ENCODE assay signal across 20 cellular contexts in the genomic region with DNA sequence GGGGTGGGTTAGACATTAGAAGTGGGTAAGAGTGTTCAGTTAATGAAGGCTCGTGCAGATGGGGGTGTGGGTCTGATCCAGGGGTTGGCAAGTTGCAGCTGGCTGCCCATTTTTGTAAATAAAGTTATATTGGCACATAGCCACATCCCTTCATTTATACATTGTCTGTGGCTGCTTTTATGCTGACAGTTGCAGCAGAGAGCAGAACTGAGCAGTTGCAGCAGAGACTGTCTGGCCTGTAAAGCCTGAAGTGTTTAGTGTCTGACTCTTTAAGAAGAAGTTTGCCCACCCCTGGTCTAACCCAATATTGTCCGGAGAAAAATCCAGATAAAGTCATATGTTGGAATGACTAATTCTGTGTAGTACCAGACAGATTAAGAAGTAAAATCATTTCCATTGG. TPM values are rescaled to one million over a fixed set of nuclear protein-coding genes. Genes with fewer than 3 reads are reported as not detected.
DNase-seq lines count a peak whose midpoint lies in the region; ATAC-seq and TF ChIP-seq lines count a peak whose summit lies in the region.
"Had no signal": no experiment of that assay in that cellular context is flagged by ENCODE, and none has a peak within 500 bp of the region (broad histone marks: within the 10 kb centered on the region; RNA-seq: fewer than 3 reads in every experiment).

No MANE protein-coding gene starts in this region.

- no peak for TF ChIP-seq CTCF in neural progenitor cell (IDR thresholded peaks at IDR 0.05)
- no peak for TF ChIP-seq CTCF in mammary epithelial cell (conservative IDR thresholded peaks at IDR 0.05 in 1 of 2, IDR thresholded peaks at IDR 0.05 in 1 of 2; ENCODE audit: extremely low read depth in 1 of 2, insufficient read depth in 1 of 2, low read depth in 1 of 2, low read length in 2 of 2)

- H3F3A ChIP-seq in neural progenitor cell (ENCODE audit: low read depth) = no peaks in the 10 kb centered on the region

- no peaks in the 10 kb centered on the region for H3K79me2 ChIP-seq in neural progenitor cell (ENCODE audit: low read depth)
- H3K79me2 ChIP-seq in mammary epithelial cell (ENCODE audit: insufficient read depth, low read length) = peaks cover 42% of the 10 kb centered on the region

- dilution Hi-C loops in mammary epithelial cell (cut with HindIII; ENCODE audit: low sequenced_read_pairs) = no loop called here

- H3K27ac Mint-ChIP-seq in activated CD4-positive, alpha-beta memory T cell treated with anti-CD3 and anti-CD28 coated beads for 36 hours = peak overlapping the region; percentile 70
- H3K27ac Mint-ChIP-seq in activated CD4-positive, alpha-beta memory T cell treated with anti-CD3 and anti-CD28 coated beads, Interleukin-2, amount 10 ng/mL, durations not matched to agents 7 days and 5 days = no peak overlapping the region
- H3K27ac Mint-ChIP-seq in neural progenitor cell = no peak overlapping the region

- no peaks in the 10 kb centered on the region for H3K27me3 Mint-ChIP-seq in activated CD4-positive, alpha-beta memory T cell treated with anti-CD3 and anti-CD28 coated beads for 36 hours
- H3K27me3 Mint-ChIP-seq in activated CD4-positive, alpha-beta memory T cell treated with anti-CD3 and anti-CD28 coated beads, Interleukin-2, amount 10 ng/mL, durations not matched to agents 7 days and 5 days = no peaks in the 10 kb centered on the region
- H3K27me3 Mint-ChIP-seq in neural progenitor cell (ENCODE audit: insufficient read depth, low read depth) = peaks cover 2% of the 10 kb centered on the region
- H3K27me3 Mint-ChIP-seq: CD8-positive, alpha-beta memory T cell had no signal

- H4K20me1 ChIP-seq in neural progenitor cell (ENCODE audit: low read depth) = peaks cover 2% of the 10 kb centered on the region
- no peaks in the 10 kb centered on the region for H4K20me1 ChIP-seq in mammary epithelial cell (ENCODE audit: insufficient read depth, low read length)

- H2AFZ ChIP-seq in neural progenitor cell (replicated peaks) = no peak overlapping the region
- H2AFZ ChIP-seq in mammary epithelial cell (ENCODE audit: low read depth, low read length) = no peak overlapping the region
- H2AFZ ChIP-seq: GM23248 had no signal

- peaks cover 32% of the 10 kb centered on the region for H3K36me3 Mint-ChIP-seq in activated CD4-positive, alpha-beta memory T cell treated with anti-CD3 and anti-CD28 coated beads for 36 hours
- H3K36me3 Mint-ChIP-seq in activated CD4-positive, alpha-beta memory T cell treated with anti-CD3 and anti-CD28 coated beads, Interleukin-2, amount 10 ng/mL, durations not matched to agents 7 days and 5 days (ENCODE audit: low read depth) = peaks cover 55% of the 10 kb centered on the region
- peaks cover 23% of the 10 kb centered on the region for H3K36me3 Mint-ChIP-seq in neural progenitor cell

- POLR2A ChIA-PET in activated CD4-positive, alpha-beta memory T cell treated with anti-CD3 and anti-CD28 coated beads for 36 hours (lab: Charles Lee) = no interaction called here
- POLR2A ChIA-PET in activated CD4-positive, alpha-beta memory T cell treated with anti-CD3 and anti-CD28 coated beads, Interleukin-2, amount 10 ng/mL, durations not matched to agents 7 days and 5 days (lab: Charles Lee) = interaction anchor here (0.8 to 1.0 kb wide), 2 partner anchors 63 to 65 kb away, joined by 3 read pairs; no protein-coding TSS in a partner anchor

- in situ Hi-C loops in mammary epithelial cell (cut with MboI; ENCODE audit: low sequenced_read_pairs in 2 of 2) = no loop called here

- H3K4me2 ChIP-seq in neural progenitor cell = no peak overlapping the region
- no peak overlapping the region for H3K4me2 ChIP-seq in mammary epithelial cell (ENCODE audit: insufficient read depth, low read depth, low read length)

- H3K36me3 ChIP-seq in adipocyte (ENCODE audit: control insufficient read depth, insufficient read depth, low read length, severe bottlenecking) = peaks cover 72% of the 10 kb centered on the region
- no peaks in the 10 kb centered on the region for H3K36me3 ChIP-seq in neural progenitor cell
- peaks cover 23% of the 10 kb centered on the region for H3K36me3 ChIP-seq in mammary epithelial cell (ENCODE audit: insufficient read depth, low read length)

- CTCF ChIA-PET in activated CD4-positive, alpha-beta memory T cell treated with anti-CD3 and anti-CD28 coated beads for 36 hours (lab: Charles Lee) = interaction anchor here (1.0 to 3.6 kb wide), 3 partner anchors 37 to 64 kb away, joined by 3 to 11 read pairs (median 4); a partner anchor contains a TSS
- CTCF ChIA-PET in activated CD4-positive, alpha-beta memory T cell treated with anti-CD3 and anti-CD28 coated beads, Interleukin-2, amount 10 ng/mL, durations not matched to agents 7 days and 5 days (lab: Charles Lee) = interaction anchor here (1.0 kb wide), 1 partner anchor 15 kb away, joined by 4 read pairs; no protein-coding TSS in a partner anchor
- CTCF ChIA-PET in mammary epithelial cell (lab: Charles Lee; ENCODE audit: low non-redundant PET) = no interaction called here

- no TSS peak for BruUV-seq in mammary epithelial cell (replicated peaks; lab: Mats Ljungman, UMichigan)

- H3K4me3 ChIP-seq in adipocyte (ENCODE audit: low read length) (no peak overlapping the region), neural progenitor cell (no peak overlapping the region), mammary epithelial cell (replicated peaks in 1 of 3; ENCODE audit: insufficient read depth in 1 of 3, low read depth in 2 of 3, low read length in 3 of 3) (no peak overlapping the region)
- H3K4me3 ChIP-seq: GM23248 had no signal

- no peak overlapping the region for H3K4me3 Mint-ChIP-seq in activated CD4-positive, alpha-beta memory T cell treated with anti-CD3 and anti-CD28 coated beads for 36 hours
- H3K4me3 Mint-ChIP-seq in activated CD4-positive, alpha-beta memory T cell treated with anti-CD3 and anti-CD28 coated beads, Interleukin-2, amount 10 ng/mL, durations not matched to agents 7 days and 5 days = no peak overlapping the region
- H3K4me3 Mint-ChIP-seq in neural progenitor cell = no peak overlapping the region
- H3K4me3 Mint-ChIP-seq: CD8-positive, alpha-beta memory T cell had no signal

- H3K27me3 ChIP-seq in adipocyte (replicated peaks; ENCODE audit: control insufficient read depth, insufficient read depth, low read length) = no peaks in the 10 kb centered on the region
- no peaks in the 10 kb centered on the region for H3K27me3 ChIP-seq in neural progenitor cell
- H3K27me3 ChIP-seq in mammary epithelial cell (ENCODE audit: insufficient read depth, low read length) = no peaks in the 10 kb centered on the region
- H3K27me3 ChIP-seq: BE2C had no signal

- WGBS in mammary epithelial cell (ENCODE audit: low coverage, missing lambda C conversion rate) = 50% methylated on average over 2 of the region's 2 CpGs

- H3K27ac ChIP-seq in neural progenitor cell (no peak overlapping the region), mammary epithelial cell (ENCODE audit: insufficient read depth, low read depth, low read length) (no peak overlapping the region)
- H3K27ac ChIP-seq: GM23248 had no signal

- no peaks in the 10 kb centered on the region for H3K9me3 ChIP-seq in adipocyte (ENCODE audit: control insufficient read depth, low read length)
- no peaks in the 10 kb centered on the region for H3K9me3 ChIP-seq in neural progenitor cell (ENCODE audit: low read depth)
- no peaks in the 10 kb centered on the region for H3K9me3 ChIP-seq in mammary epithelial cell (replicated peaks; ENCODE audit: insufficient read depth, low read length)
- H3K9me3 ChIP-seq: BE2C had no signal

- H3K9me3 Mint-ChIP-seq in activated CD4-positive, alpha-beta memory T cell treated with anti-CD3 and anti-CD28 coated beads for 36 hours = no peaks in the 10 kb centered on the region
- H3K9me3 Mint-ChIP-seq in activated CD4-positive, alpha-beta memory T cell treated with anti-CD3 and anti-CD28 coated beads, Interleukin-2, amount 10 ng/mL, durations not matched to agents 7 days and 5 days = no peaks in the 10 kb centered on the region
- H3K9me3 Mint-ChIP-seq in neural progenitor cell = no peaks in the 10 kb centered on the region
- H3K9me3 Mint-ChIP-seq: CD8-positive, alpha-beta memory T cell had no signal

- H3K9ac ChIP-seq in adipocyte (ENCODE audit: low read length) = no peak overlapping the region
- peak overlapping the region; percentile 37 for H3K9ac ChIP-seq in neural progenitor cell
- no peak overlapping the region for H3K9ac ChIP-seq in mammary epithelial cell (ENCODE audit: insufficient read depth, low read length)
- H3K9ac ChIP-seq: GM23248 had no signal

- no peak for DNase-seq in activated CD4-positive, alpha-beta memory T cell treated with anti-CD3 and anti-CD28 coated beads for 36 hours
- DNase-seq in activated CD4-positive, alpha-beta memory T cell treated with anti-CD3 and anti-CD28 coated beads, Interleukin-2, amount 10 ng/mL, durations not matched to agents 7 days and 5 days = no peak
- peak; percentile 37 for DNase-seq in NCI-H1105 treated with DMSO at 0.1 percent for 48 hours (lab: John Stamatoyannopoulos, UW)
- peak; percentile 9 for DNase-seq in adipocyte (ENCODE audit: low read depth)
- no peak for DNase-seq in neural progenitor cell (ENCODE audit: low spot score)
- no peak for DNase-seq in mammary epithelial cell
- DNase-seq: 8988T; BE2C; CD8-positive, alpha-beta memory T cell; DMS79; GM23248; HCEC 1CT; KBM-7; NCI-H146; NCI-H2081 treated with DMSO at 0.1 percent for 48 hours; NCI-H510A treated with DMSO at 0.1 percent for 48 hours; NCI-H82; Right ventricle myocardium superior had no signal

- peaks cover 45% of the 10 kb centered on the region for H3K4me1 Mint-ChIP-seq in activated CD4-positive, alpha-beta memory T cell treated with anti-CD3 and anti-CD28 coated beads for 36 hours (ENCODE audit: low read depth)
- peaks cover 44% of the 10 kb centered on the region for H3K4me1 Mint-ChIP-seq in activated CD4-positive, alpha-beta memory T cell treated with anti-CD3 and anti-CD28 coated beads, Interleukin-2, amount 10 ng/mL, durations not matched to agents 7 days and 5 days
- H3K4me1 Mint-ChIP-seq in neural progenitor cell = peaks cover 5% of the 10 kb centered on the region

- peaks cover 2% of the 10 kb centered on the region for H3K4me1 ChIP-seq in adipocyte (ENCODE audit: control insufficient read depth, insufficient read depth, low read length)
- H3K4me1 ChIP-seq in neural progenitor cell = peaks cover 2% of the 10 kb centered on the region
- no peaks in the 10 kb centered on the region for H3K4me1 ChIP-seq in mammary epithelial cell (ENCODE audit: insufficient read depth, low read length)
- H3K4me1 ChIP-seq: BE2C had no signal

- intact Hi-C loops in activated CD4-positive, alpha-beta memory T cell treated with anti-CD3 and anti-CD28 coated beads for 36 hours (cut with micrococcal nuclease) = no loop called here
- intact Hi-C loops in mammary epithelial cell (cut with micrococcal nuclease) = no loop called here

- no peak for ATAC-seq in HG02588 (IDR thresholded peaks at IDR 0.05; ENCODE audit: unreplicated experiment)
- no peak for ATAC-seq in GM21360 (IDR thresholded peaks at IDR 0.05; ENCODE audit: unreplicated experiment)

RNA-seq across cellular contexts. Expression of a gene that starts 38.2 kb away (rescaled TPM):
- total RNA-seq in activated CD4-positive, alpha-beta memory T cell treated with anti-CD3 and anti-CD28 coated beads for 36 hours = 100 to 1,000 TPM; 112 to 113 TPM
- total RNA-seq in activated CD4-positive, alpha-beta memory T cell treated with anti-CD3 and anti-CD28 coated beads, Interleukin-2, amount 10 ng/mL, durations not matched to agents 7 days and 5 days = 10 to 100 TPM; 73.8 to 83.7 TPM
- 142 and 182 TPM in 2 replicates for total RNA-seq in neural progenitor cell (ENCODE audit: low replicate concordance)
- 100 to 1,000 TPM in 1 of 2 donors, 10 to 100 TPM in 1; 77.8 to 151 TPM for total RNA-seq in mammary epithelial cell
- polyA plus RNA-seq in mammary epithelial cell = 123 TPM
- polyA minus RNA-seq in mammary epithelial cell = 56.3 TPM

Comparison
In these comparisons a context has a peak if more than half of its experiments do, and no peak if none do; other contexts are left out.
1. DNase-seq: peak in NCI-H1105 treated with DMSO at 0.1 percent for 48 hours (single experiment) and adipocyte (single experiment); none in activated CD4-positive, alpha-beta memory T cell treated with anti-CD3 and anti-CD28 coated beads for 36 hours (single experiment), activated CD4-positive, alpha-beta memory T cell treated with anti-CD3 and anti-CD28 coated beads, Interleukin-2, amount 10 ng/mL, durations not matched to agents 7 days and 5 days (single experiment), neural progenitor cell (single experiment) and mammary epithelial cell (single experiment).